In genomic region chr9:79492092-79492995, GRCh38 we compare ENCODE assay signal across 19 cellular contexts.
A peak's percentile ranks its signal among the peaks of the same experiment; 100 is the strongest.
DNase-seq lines count a peak whose midpoint lies in the region; ATAC-seq and TF ChIP-seq lines count a peak whose summit lies in the region.
"Had no signal": no experiment of that assay in that cellular context is flagged by ENCODE, and none has a peak within 500 bp of the region (broad histone marks: within the 10 kb centered on the region; RNA-seq: fewer than 3 reads in every experiment).

No MANE protein-coding gene starts in this region.

- H3K9me3 Mint-ChIP-seq in MCF 10A (ENCODE audit: unreplicated experiment) = peaks cover 8% of the 10 kb centered on the region
- H3K9me3 Mint-ChIP-seq in endodermal cell = peaks cover 13% of the 10 kb centered on the region
- peaks cover 23% of the 10 kb centered on the region for H3K9me3 Mint-ChIP-seq in nephron progenitor cell
- H3K9me3 Mint-ChIP-seq in activated CD4-positive, alpha-beta T cell treated with anti-CD3 and anti-CD28 coated beads, Interleukin-2, amount 10 ng/mL, durations not matched to agents 7 days and 5 days = peaks cover 5% of the 10 kb centered on the region

- H3K36me3 ChIP-seq in breast epithelium (no peaks in the 10 kb centered on the region), endodermal cell (ENCODE audit: control insufficient read depth, insufficient read depth, low read length) (no peaks in the 10 kb centered on the region)
- H3K36me3 ChIP-seq: Peyer's patch had no signal

- BruUV-seq in MCF 10A (replicated peaks; lab: Mats Ljungman, UMichigan) = no TSS peak

- H3K27ac Mint-ChIP-seq in MCF 10A (ENCODE audit: low read depth, unreplicated experiment) (peak overlapping the region; percentile 30), endodermal cell (no peak overlapping the region), nephron progenitor cell (no peak overlapping the region)
- H3K27ac Mint-ChIP-seq in activated CD4-positive, alpha-beta T cell treated with anti-CD3 and anti-CD28 coated beads, Interleukin-2, amount 10 ng/mL, durations not matched to agents 7 days and 5 days = no peak overlapping the region
- H3K27ac Mint-ChIP-seq: CD4-positive, alpha-beta T cell had no signal

- H3K4me3 Mint-ChIP-seq in MCF 10A (ENCODE audit: unreplicated experiment) (no peak overlapping the region), endodermal cell (no peak overlapping the region), nephron progenitor cell (no peak overlapping the region)
- H3K4me3 Mint-ChIP-seq in activated CD4-positive, alpha-beta T cell treated with anti-CD3 and anti-CD28 coated beads, Interleukin-2, amount 10 ng/mL, durations not matched to agents 7 days and 5 days = no peak overlapping the region
- H3K4me3 Mint-ChIP-seq: CD4-positive, alpha-beta T cell had no signal

- CTCF ChIA-PET in MCF 10A (lab: Yijun Ruan, JAX) = interaction anchor here (0.6 to 1.5 kb wide), 2 partner anchors 11 to 694 kb away, joined by 3 to 4 read pairs; no protein-coding TSS in a partner anchor
- CTCF ChIA-PET in activated CD4-positive, alpha-beta T cell treated with anti-CD3 and anti-CD28 coated beads, Interleukin-2, amount 10 ng/mL, durations not matched to agents 7 days and 5 days (lab: Charles Lee) = no interaction called here

- 90 to 94% methylated on average over 2 to 3 of the region's 3 CpGs for WGBS in endodermal cell (ENCODE audit: insufficient coverage in 1 of 2, insufficient read length in 1 of 2), 2 experiments

- H3K36me3 Mint-ChIP-seq in MCF 10A (ENCODE audit: insufficient read depth, unreplicated experiment) (no peaks in the 10 kb centered on the region), endodermal cell (ENCODE audit: low read depth) (no peaks in the 10 kb centered on the region), nephron progenitor cell (ENCODE audit: low read depth) (peaks cover 5% of the 10 kb centered on the region)
- H3K36me3 Mint-ChIP-seq in activated CD4-positive, alpha-beta T cell treated with anti-CD3 and anti-CD28 coated beads, Interleukin-2, amount 10 ng/mL, durations not matched to agents 7 days and 5 days (ENCODE audit: low read depth) = no peaks in the 10 kb centered on the region

- no peak for TF ChIP-seq POLR2A in breast epithelium (IDR thresholded peaks at IDR 0.05)

- ATAC-seq in HG03108 (IDR thresholded peaks at IDR 0.05; ENCODE audit: unreplicated experiment) = no peak
- ATAC-seq: Right ventricle myocardium inferior had no signal

- no peaks in the 10 kb centered on the region for H3K4me1 ChIP-seq in breast epithelium
- peaks cover 5% of the 10 kb centered on the region for H3K4me1 ChIP-seq in endodermal cell (ENCODE audit: control insufficient read depth, insufficient read depth, low read length)
- H3K4me1 ChIP-seq: Peyer's patch had no signal

- POLR2A ChIA-PET in MCF 10A (lab: Yijun Ruan, JAX) = interaction anchor here (0.9 to 1.5 kb wide), 2 partner anchors 12 kb away, joined by 4 read pairs; no protein-coding TSS in a partner anchor
- POLR2A ChIA-PET in activated CD4-positive, alpha-beta T cell treated with anti-CD3 and anti-CD28 coated beads, Interleukin-2, amount 10 ng/mL, durations not matched to agents 7 days and 5 days (lab: Charles Lee) = no interaction called here

- H3K27ac ChIP-seq in breast epithelium (no peak overlapping the region), endodermal cell (ENCODE audit: low read depth, low read length) (no peak overlapping the region)
- H3K27ac ChIP-seq: KMS-11, Peyer's patch had no signal

- DNase-seq in MCF 10A (ENCODE audit: unreplicated experiment) (no peak), breast epithelium (ENCODE audit: low spot score in 2 of 2) (no peak), HT1080 (ENCODE audit: low read depth) (peak; percentile 20), endodermal cell (no peak), NCI-H2107 treated with DMSO at 0.1 percent for 48 hours (lab: John Stamatoyannopoulos, UW; ENCODE audit: unreplicated experiment) (no peak), nephron progenitor cell (no peak)
- no peak for DNase-seq in activated CD4-positive, alpha-beta T cell treated with anti-CD3 and anti-CD28 coated beads, Interleukin-2, amount 10 ng/mL, durations not matched to agents 7 days and 5 days
- DNase-seq: CD4-positive, alpha-beta T cell; DMS79; GDM1; MM.1S; NCI-H1092; NCI-H1436 treated with DMSO at 0.1 percent for 48 hours; NCI-H2029; NCI-H446 treated with DMSO at 0.1 percent for 48 hours; Peyer's patch had no signal

- intact Hi-C loops in MCF 10A (cut with micrococcal nuclease) (no loop called here), breast epithelium (cut with DNase I; ENCODE audit: low total_unique reads) (no loop called here)

- H3K27me3 ChIP-seq in breast epithelium (no peaks in the 10 kb centered on the region), endodermal cell (ENCODE audit: control insufficient read depth, insufficient read depth, low read length, poor library complexity, severe bottlenecking) (no peaks in the 10 kb centered on the region)
- H3K27me3 ChIP-seq: Peyer's patch had no signal

- peaks cover 0 to 12% of the 10 kb centered on the region in 2 donors for H3K9me3 ChIP-seq in breast epithelium
- H3K9me3 ChIP-seq in endodermal cell (ENCODE audit: control insufficient read depth, low read length) = peaks cover 5% of the 10 kb centered on the region
- H3K9me3 ChIP-seq: Peyer's patch had no signal

- no peak overlapping the region for H3K4me3 ChIP-seq in breast epithelium
- peak overlapping the region; percentile 32 for H3K4me3 ChIP-seq in endodermal cell (ENCODE audit: low read length)
- H3K4me3 ChIP-seq: Peyer's patch had no signal

- H3K4me1 Mint-ChIP-seq in MCF 10A (ENCODE audit: insufficient read depth, unreplicated experiment) (peaks cover 21% of the 10 kb centered on the region), endodermal cell (peaks cover 16% of the 10 kb centered on the region), nephron progenitor cell (peaks cover 13% of the 10 kb centered on the region)
- no peaks in the 10 kb centered on the region for H3K4me1 Mint-ChIP-seq in activated CD4-positive, alpha-beta T cell treated with anti-CD3 and anti-CD28 coated beads, Interleukin-2, amount 10 ng/mL, durations not matched to agents 7 days and 5 days

- H3K27me3 Mint-ChIP-seq in MCF 10A (ENCODE audit: insufficient read depth, unreplicated experiment) (no peaks in the 10 kb centered on the region), endodermal cell (ENCODE audit: insufficient read depth) (no peaks in the 10 kb centered on the region), nephron progenitor cell (ENCODE audit: low read depth, poor library complexity) (no peaks in the 10 kb centered on the region)
- no peaks in the 10 kb centered on the region for H3K27me3 Mint-ChIP-seq in activated CD4-positive, alpha-beta T cell treated with anti-CD3 and anti-CD28 coated beads, Interleukin-2, amount 10 ng/mL, durations not matched to agents 7 days and 5 days
- H3K27me3 Mint-ChIP-seq: CD4-positive, alpha-beta T cell had no signal

- no peak for TF ChIP-seq CTCF in MCF 10A (IDR thresholded peaks at IDR 0.05; ENCODE audit: unreplicated experiment)
- TF ChIP-seq CTCF in breast epithelium (IDR thresholded peaks at IDR 0.05) = no peak
- TF ChIP-seq CTCF in endodermal cell (conservative IDR thresholded peaks at IDR 0.05) = no peak
- TF ChIP-seq CTCF in nephron progenitor cell (IDR thresholded peaks at IDR 0.05) = no peak

- no peak overlapping the region for H3K9ac ChIP-seq in endodermal cell (ENCODE audit: extremely low read depth, low read length, poor library complexity, severe bottlenecking)
- H3K9ac ChIP-seq: KMS-11 had no signal
